In the genomic region with DNA sequence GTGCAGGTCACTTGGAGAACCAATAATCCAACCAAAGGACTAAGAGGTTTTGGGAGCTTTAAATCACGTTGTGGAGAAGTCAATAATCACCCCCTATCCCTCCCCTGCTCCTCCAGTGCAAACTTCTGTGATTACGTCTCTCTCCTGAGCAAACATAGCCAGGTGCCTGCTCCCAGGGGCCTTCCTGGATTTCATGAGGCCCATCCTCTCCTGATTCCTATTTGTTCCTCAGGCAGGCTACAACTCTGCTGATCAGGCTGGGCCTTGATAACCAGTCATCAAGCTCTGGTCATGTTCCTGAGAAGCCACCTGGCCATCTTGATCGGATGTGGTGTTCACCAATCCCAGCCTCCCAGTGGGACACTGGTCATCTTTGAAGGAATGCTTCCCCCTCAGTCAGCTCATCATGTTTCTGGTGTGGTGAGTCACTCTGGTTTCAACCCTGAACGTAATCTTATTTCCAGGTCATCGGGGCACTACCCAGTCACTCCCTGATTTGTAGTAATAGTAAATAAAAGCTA, we compare ENCODE assay signal across 13 cellular contexts. TPM values are rescaled to one million over a fixed set of nuclear protein-coding genes. Genes with fewer than 3 reads are reported as not detected.
A peak's percentile ranks its signal among the peaks of the same experiment; 100 is the strongest.
DNase-seq lines count a peak whose midpoint lies in the region; ATAC-seq, FAIRE-seq and TF ChIP-seq lines count a peak whose summit lies in the region.
"Had no signal": no experiment of that assay in that cellular context is flagged by ENCODE, and none has a peak within 500 bp of the region (broad histone marks: within the 10 kb centered on the region; RNA-seq: fewer than 3 reads in every experiment).

No MANE protein-coding gene starts in this region.

- no peak for TF ChIP-seq POLR2A in GM18505 (IDR thresholded peaks at IDR 0.05; ENCODE audit: borderline replicate concordance, extremely low read depth, insufficient read depth, insufficient read length)

- TF ChIP-seq CTCF in HEK293 (tag by site-specific recombination; IDR thresholded peaks at IDR 0.05): no peak

- no peaks in the 10 kb centered on the region for H3K27me3 ChIP-seq in small intestine (ENCODE audit: control insufficient read depth in 2 of 2, insufficient read depth in 2 of 2, low read length in 2 of 2)

- POLR2A ChIA-PET in HEK293 (lab: Yijun Ruan, JAX): interaction anchor here (1.1 to 1.6 kb wide), 2 partner anchors 85 to 104 kb away, joined by 3 to 6 read pairs; a partner anchor contains a TSS

- no peak overlapping the region for H3K4me3 ChIP-seq in HEK293 (ENCODE audit: low read depth, low read length)
- H3K4me3 ChIP-seq in small intestine (ENCODE audit: low read depth in 1 of 2, low read length in 2 of 2): no peak overlapping the region
- H3K4me3 ChIP-seq: GM12878 had no signal

- H3K36me3 ChIP-seq in HEK293 (ENCODE audit: control insufficient read depth in 2 of 2, insufficient read depth in 1 of 2, low read length in 2 of 2) (no peaks in the 10 kb centered on the region), small intestine (ENCODE audit: control insufficient read depth in 2 of 2, insufficient read depth in 2 of 2, low read length in 2 of 2) (no peaks in the 10 kb centered on the region)

- H3K27ac ChIP-seq in HEK293 (ENCODE audit: extremely low read depth, low read depth, low read length) (no peak overlapping the region), small intestine (ENCODE audit: low read depth in 1 of 2, low read length in 1 of 2) (peak overlapping the region in 1 of 2 donors; percentile 34)

- FAIRE-seq in RCC 7860 (lab: Jason Lieb, UNC): peak; percentile 72
- no peak for FAIRE-seq in small intestine (lab: Jason Lieb, UNC)
- FAIRE-seq: GM12878 had no signal

- DNase-seq in RCC 7860 (ENCODE audit: low spot score): peak; percentile 82
- peak; percentile 81 for DNase-seq in small intestine
- DNase-seq: activated naive CD4-positive, alpha-beta T cell treated with anti-CD3 and anti-CD28 coated beads, Interleukin-2, amount 10 ng/mL, durations not matched to agents 7 days and 5 days; head of caudate nucleus; Kasumi-1; T-helper 17 cell had no signal

- peaks cover 10% of the 10 kb centered on the region for H3K4me1 ChIP-seq in HEK293 (ENCODE audit: control insufficient read depth, insufficient read depth, low read length)
- H3K4me1 ChIP-seq in small intestine (ENCODE audit: control insufficient read depth in 2 of 2, insufficient read depth in 1 of 2, low read depth in 1 of 2, low read length in 1 of 2): peaks cover 4 to 5% of the 10 kb centered on the region in 2 donors

- ATAC-seq in esophagus mucosa (peak; percentile 64), HG02798 (IDR thresholded peaks at IDR 0.05; ENCODE audit: poor library complexity, unreplicated experiment) (no peak), HG03442 (IDR thresholded peaks at IDR 0.05; ENCODE audit: unreplicated experiment) (no peak), GM18505 (IDR thresholded peaks at IDR 0.05; ENCODE audit: unreplicated experiment) (no peak), HG03039 (IDR thresholded peaks at IDR 0.05; ENCODE audit: unreplicated experiment) (no peak)
- ATAC-seq: GM12878, T-helper 17 cell had no signal

- H3K9me3 ChIP-seq in HEK293 (ENCODE audit: control insufficient read depth, insufficient read depth, low read depth, low read length): no peaks in the 10 kb centered on the region
- H3K9me3 ChIP-seq in small intestine (ENCODE audit: control insufficient read depth, low read depth): no peaks in the 10 kb centered on the region

- WGBS in small intestine, 3 donors: 18 to 51% (median 36%) methylated on average over 5 of the region's 5 CpGs

- CTCF ChIA-PET in HEK293 (lab: Yijun Ruan, JAX): interaction anchor here (0.5 to 4.3 kb wide), 6 partner anchors 24 to 503 kb away, joined by 3 to 18 read pairs (median 4); no protein-coding TSS in a partner anchor

TF ChIP-seq in HEK293, 187 proteins besides CTCF, POLR2A, EP300 and RAD21:
- TF ChIP-seq ZNF24 (tag by site-specific recombination; IDR thresholded peaks at IDR 0.05) (no peak), ZBTB17 (tag by site-specific recombination; IDR thresholded peaks at IDR 0.05) (peak; percentile 16; the same call in 1 of the 2 replicates), ZNF121 (tag by site-specific recombination; IDR thresholded peaks at IDR 0.05) (no peak), ZNF501 (tag by site-specific recombination; IDR thresholded peaks at IDR 0.05) (no peak), ZNF629 (tag by site-specific recombination; IDR thresholded peaks at IDR 0.05) (0 out of 2 replicates have a peak, but pooled peaks have one; percentile 9), ZNF830 (tag by site-specific recombination; IDR thresholded peaks at IDR 0.05; ENCODE audit: low read depth) (no peak), ZBTB20 (tag by site-specific recombination; IDR thresholded peaks at IDR 0.05) (peak; percentile 33; the same call in 1 of the 2 replicates)
- TF ChIP-seq, protein P1, sequence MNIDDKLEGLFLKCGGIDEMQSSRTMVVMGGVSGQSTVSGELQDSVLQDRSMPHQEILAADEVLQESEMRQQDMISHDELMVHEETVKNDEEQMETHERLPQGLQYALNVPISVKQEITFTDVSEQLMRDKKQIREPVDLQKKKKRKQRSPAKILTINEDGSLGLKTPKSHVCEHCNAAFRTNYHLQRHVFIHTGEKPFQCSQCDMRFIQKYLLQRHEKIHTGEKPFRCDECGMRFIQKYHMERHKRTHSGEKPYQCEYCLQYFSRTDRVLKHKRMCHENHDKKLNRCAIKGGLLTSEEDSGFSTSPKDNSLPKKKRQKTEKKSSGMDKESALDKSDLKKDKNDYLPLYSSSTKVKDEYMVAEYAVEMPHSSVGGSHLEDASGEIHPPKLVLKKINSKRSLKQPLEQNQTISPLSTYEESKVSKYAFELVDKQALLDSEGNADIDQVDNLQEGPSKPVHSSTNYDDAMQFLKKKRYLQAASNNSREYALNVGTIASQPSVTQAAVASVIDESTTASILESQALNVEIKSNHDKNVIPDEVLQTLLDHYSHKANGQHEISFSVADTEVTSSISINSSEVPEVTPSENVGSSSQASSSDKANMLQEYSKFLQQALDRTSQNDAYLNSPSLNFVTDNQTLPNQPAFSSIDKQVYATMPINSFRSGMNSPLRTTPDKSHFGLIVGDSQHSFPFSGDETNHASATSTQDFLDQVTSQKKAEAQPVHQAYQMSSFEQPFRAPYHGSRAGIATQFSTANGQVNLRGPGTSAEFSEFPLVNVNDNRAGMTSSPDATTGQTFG (tag by site-specific recombination; IDR thresholded peaks at IDR 0.05; ENCODE audit: borderline replicate concordance): no peak
- TF ChIP-seq, protein P2, sequence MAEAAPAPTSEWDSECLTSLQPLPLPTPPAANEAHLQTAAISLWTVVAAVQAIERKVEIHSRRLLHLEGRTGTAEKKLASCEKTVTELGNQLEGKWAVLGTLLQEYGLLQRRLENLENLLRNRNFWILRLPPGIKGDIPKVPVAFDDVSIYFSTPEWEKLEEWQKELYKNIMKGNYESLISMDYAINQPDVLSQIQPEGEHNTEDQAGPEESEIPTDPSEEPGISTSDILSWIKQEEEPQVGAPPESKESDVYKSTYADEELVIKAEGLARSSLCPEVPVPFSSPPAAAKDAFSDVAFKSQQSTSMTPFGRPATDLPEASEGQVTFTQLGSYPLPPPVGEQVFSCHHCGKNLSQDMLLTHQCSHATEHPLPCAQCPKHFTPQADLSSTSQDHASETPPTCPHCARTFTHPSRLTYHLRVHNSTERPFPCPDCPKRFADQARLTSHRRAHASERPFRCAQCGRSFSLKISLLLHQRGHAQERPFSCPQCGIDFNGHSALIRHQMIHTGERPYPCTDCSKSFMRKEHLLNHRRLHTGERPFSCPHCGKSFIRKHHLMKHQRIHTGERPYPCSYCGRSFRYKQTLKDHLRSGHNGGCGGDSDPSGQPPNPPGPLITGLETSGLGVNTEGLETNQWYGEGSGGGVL (tag by site-specific recombination; IDR thresholded peaks at IDR 0.05): 0 out of 2 replicates have a peak, but pooled peaks have one; percentile 8

RNA-seq across cellular contexts. Expression of a gene that starts 2.9 kb away (rescaled TPM):
- 27.9 TPM for total RNA-seq in esophagus mucosa
- polyA plus RNA-seq in small intestine: 10 to 100 TPM; 10.3 to 19.7 (median 18.0) TPM
